ENCODE assay signal across 18 cellular contexts in genomic region chr1:116288201-116288598, GRCh38.
A peak's percentile ranks its signal among the peaks of the same experiment; 100 is the strongest.
DNase-seq lines count a peak whose midpoint lies in the region; ATAC-seq and TF ChIP-seq lines count a peak whose summit lies in the region.
"Had no signal": no experiment of that assay in that cellular context is flagged by ENCODE, and none has a peak within 500 bp of the region (broad histone marks: within the 10 kb centered on the region; RNA-seq: fewer than 3 reads in every experiment).

No MANE protein-coding gene starts in this region.

- peaks cover 10% of the 10 kb centered on the region for H3K4me1 Mint-ChIP-seq in stimulated activated memory B cell treated with anti-CD40 and anti-IgM and Interleukin-4, amounts not matched to agents 10 μg/mL and 1 μg/mL and 100 μg/mL, for 72 hours
- H3K4me1 Mint-ChIP-seq: activated B cell treated with CpG ODN at 0.5 μM for 24 hours, GM23338, neural progenitor cell had no signal

- H3K4me3 ChIP-seq in uterus, result no peak overlapping the region
- H3K4me3 ChIP-seq: GM23338, neural progenitor cell, stomach had no signal

- H3K4me1 ChIP-seq in uterus, result no peaks in the 10 kb centered on the region
- H3K4me1 ChIP-seq: neural progenitor cell, stomach had no signal

- H3K9me3 Mint-ChIP-seq in stimulated activated memory B cell treated with anti-CD40 and anti-IgM and Interleukin-4, amounts not matched to agents 10 μg/mL and 1 μg/mL and 100 μg/mL, for 72 hours, result no peaks in the 10 kb centered on the region
- H3K9me3 Mint-ChIP-seq: activated B cell treated with CpG ODN at 0.5 μM for 24 hours, GM23338, neural progenitor cell had no signal

- no peaks in the 10 kb centered on the region for H3K9me3 ChIP-seq in uterus
- H3K9me3 ChIP-seq: stomach had no signal

- no peaks in the 10 kb centered on the region for H3K36me3 Mint-ChIP-seq in stimulated activated memory B cell treated with anti-CD40 and anti-IgM and Interleukin-4, amounts not matched to agents 10 μg/mL and 1 μg/mL and 100 μg/mL, for 72 hours
- H3K36me3 Mint-ChIP-seq: IgD-negative memory B cell, neural progenitor cell had no signal

- peak; percentile 95 for ATAC-seq in GM19023 (IDR thresholded peaks at IDR 0.05; ENCODE audit: unreplicated experiment)
- peak; percentile 78 for ATAC-seq in GM21723 (IDR thresholded peaks at IDR 0.05; ENCODE audit: unreplicated experiment)
- ATAC-seq in HG03432 (IDR thresholded peaks at IDR 0.05; ENCODE audit: unreplicated experiment), result peak; percentile 97
- peak; percentile 92 for ATAC-seq in stimulated activated memory B cell treated with anti-CD40 and anti-IgM and Interleukin-4, amounts not matched to agents 10 μg/mL and 1 μg/mL and 100 μg/mL, for 72 hours
- ATAC-seq in activated CD4-positive, CD25-positive, alpha-beta regulatory T cell treated with anti-CD3 and anti-CD28 coated beads, Interleukin-2, amount 50 U/mL, for 24 hours, result no peak
- ATAC-seq: GM23338 had no signal

- H3K27ac ChIP-seq in uterus, result no peak overlapping the region
- H3K27ac ChIP-seq: neural progenitor cell, stomach had no signal

- H3K27ac Mint-ChIP-seq in stimulated activated memory B cell treated with anti-CD40 and anti-IgM and Interleukin-4, amounts not matched to agents 10 μg/mL and 1 μg/mL and 100 μg/mL, for 72 hours, result no peak overlapping the region
- H3K27ac Mint-ChIP-seq: activated B cell treated with CpG ODN at 0.5 μM for 24 hours, GM23338, IgD-negative memory B cell, neural progenitor cell had no signal

- no peak for TF ChIP-seq CTCF in uterus (IDR thresholded peaks at IDR 0.05)

- H3K36me3 ChIP-seq in uterus, result no peaks in the 10 kb centered on the region
- H3K36me3 ChIP-seq: neural progenitor cell, stomach had no signal

- DNase-seq in DMS79 (lab: John Stamatoyannopoulos, UW) (no peak), uterus (no peak), SKM-1 (lab: John Stamatoyannopoulos, UW; ENCODE audit: unreplicated experiment) (no peak)
- DNase-seq: activated B cell treated with CpG ODN at 0.5 μM for 24 hours; activated effector memory CD4-positive, alpha-beta T cell treated with Interleukin-2 at 50 U/mL for 16 hours; DMS 273 treated with DMSO at 0.1 percent for 48 hours; kidney glomerular epithelial cell; NCI-H345; SHP77 treated with DMSO at 0.1 percent for 48 hours; stomach had no signal

- peaks cover 8% of the 10 kb centered on the region for H3K27me3 Mint-ChIP-seq in stimulated activated memory B cell treated with anti-CD40 and anti-IgM and Interleukin-4, amounts not matched to agents 10 μg/mL and 1 μg/mL and 100 μg/mL, for 72 hours

- H3K27me3 ChIP-seq in uterus, result no peaks in the 10 kb centered on the region
- H3K27me3 ChIP-seq: neural progenitor cell, stomach had no signal

- H3K4me3 Mint-ChIP-seq in stimulated activated memory B cell treated with anti-CD40 and anti-IgM and Interleukin-4, amounts not matched to agents 10 μg/mL and 1 μg/mL and 100 μg/mL, for 72 hours, result no peak overlapping the region
- H3K4me3 Mint-ChIP-seq: activated B cell treated with CpG ODN at 0.5 μM for 24 hours, GM23338, IgD-negative memory B cell, neural progenitor cell had no signal

- TF ChIP-seq POLR2A in uterus (IDR thresholded peaks at IDR 0.05), result no peak

- intact Hi-C loops in uterus (cut with DNase I; ENCODE audit: low total_unique reads), result no loop called here

Comparison
In these comparisons a context has a peak if more than half of its experiments do, and no peak if none do; other contexts are left out.
1. ATAC-seq: peak in GM19023 (single experiment), GM21723 (single experiment), HG03432 (single experiment) and stimulated activated memory B cell treated with anti-CD40 and anti-IgM and Interleukin-4, amounts not matched to agents 10 μg/mL and 1 μg/mL and 100 μg/mL, for 72 hours (single experiment); none in activated CD4-positive, CD25-positive, alpha-beta regulatory T cell treated with anti-CD3 and anti-CD28 coated beads, Interleukin-2, amount 50 U/mL, for 24 hours (0 of 2).